In the genomic region with DNA sequence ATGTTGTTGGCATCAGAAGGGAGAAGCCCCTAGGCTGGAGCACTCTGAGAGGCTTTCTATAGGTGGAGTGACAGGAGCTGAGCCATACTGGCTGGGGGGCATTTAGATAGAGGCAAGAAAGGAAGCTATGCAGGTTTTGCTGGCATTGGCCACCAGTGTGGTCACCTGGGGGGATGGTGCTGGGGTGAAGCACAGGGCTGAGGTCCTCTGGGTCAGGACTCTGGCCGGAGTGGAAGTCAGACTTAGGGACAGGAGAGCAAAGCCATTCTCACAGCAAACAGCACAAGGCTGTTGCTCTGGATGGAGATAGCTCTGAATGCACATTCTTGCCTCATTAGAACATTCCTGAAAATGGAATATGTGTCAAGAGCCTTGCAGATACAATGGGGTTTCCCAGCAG, we compare ENCODE assay signal across 36 cellular contexts. TPM values are rescaled to one million over a fixed set of nuclear protein-coding genes. Genes with fewer than 3 reads are reported as not detected.
"Had no signal": no experiment of that assay in that cellular context is flagged by ENCODE, and none has a peak within 500 bp of the region (broad histone marks: within the 10 kb centered on the region; RNA-seq: fewer than 3 reads in every experiment).

No MANE protein-coding gene starts in this region.

- H3K4me2 ChIP-seq: hepatocyte had no signal

- H3K27ac Mint-ChIP-seq: naive thymus-derived CD4-positive, alpha-beta T cell; stimulated activated memory B cell treated with anti-CD40 and anti-IgM and Interleukin-4, amounts not matched to agents 10 μg/mL and 1 μg/mL and 100 μg/mL, for 72 hours had no signal

- H3K4me1 Mint-ChIP-seq: naive thymus-derived CD4-positive, alpha-beta T cell; stimulated activated memory B cell treated with anti-CD40 and anti-IgM and Interleukin-4, amounts not matched to agents 10 μg/mL and 1 μg/mL and 100 μg/mL, for 72 hours had no signal

- H3K4me3 Mint-ChIP-seq: naive thymus-derived CD4-positive, alpha-beta T cell; stimulated activated memory B cell treated with anti-CD40 and anti-IgM and Interleukin-4, amounts not matched to agents 10 μg/mL and 1 μg/mL and 100 μg/mL, for 72 hours had no signal

- H3K36me3 ChIP-seq: lower lobe of right lung, sigmoid colon, spleen, thoracic aorta, upper lobe of left lung had no signal

- DNase-seq: dermis blood vessel endothelial cell; effector memory CD4-positive, alpha-beta T cell; foreskin keratinocyte; heart left ventricle; islet precursor cell; kidney glomerular epithelial cell; left colon; left ventricle myocardium superior; lower lobe of right lung; midbrain; naive thymus-derived CD4-positive, alpha-beta T cell; occipital lobe; ovary; psoas muscle; right cardiac atrium; sigmoid colon; spleen; stimulated activated CD4-positive, alpha-beta T cell treated with anti-CD3 and anti-CD28 coated beads, Interleukin-4, amount 100 ng/mL, for 4 hours; stimulated activated naive CD8-positive, alpha-beta T cell treated with anti-CD3 and anti-CD28 coated beads, Interleukin-15, Interleukin-2, amounts not matched to agents 100 U/mL and 50 U/mL, for 24 hours; substantia nigra; upper lobe of left lung had no signal

- H3K27ac ChIP-seq: coronary artery, esophagus muscularis mucosa, foreskin keratinocyte, gastroesophageal sphincter, heart left ventricle, hepatocyte, lower lobe of right lung, ovary, psoas muscle, sigmoid colon, skin epidermis, spleen, thoracic aorta, tibial nerve, upper lobe of left lung had no signal

- H3K27me3 ChIP-seq: esophagus muscularis mucosa, gastroesophageal sphincter, heart left ventricle, hepatocyte, ovary, sigmoid colon, spleen, tibial nerve, upper lobe of left lung had no signal

- H3K4me1 ChIP-seq: esophagus muscularis mucosa, foreskin keratinocyte, gastroesophageal sphincter, heart left ventricle, lower lobe of right lung, psoas muscle, sigmoid colon, spleen, tibial nerve, upper lobe of left lung had no signal

- H3K4me3 ChIP-seq: coronary artery, esophagus muscularis mucosa, gastroesophageal sphincter, heart left ventricle, hepatocyte, lower lobe of right lung, ovary, psoas muscle, sigmoid colon, skin epidermis, spleen, thoracic aorta, tibial nerve, upper lobe of left lung had no signal

- H2AFZ ChIP-seq: hepatocyte had no signal

- ATAC-seq: foreskin keratinocyte; gastroesophageal sphincter; heart left ventricle; left colon; left ventricle myocardium superior; lower lobe of right lung; naive thymus-derived CD4-positive, alpha-beta T cell; psoas muscle; right cardiac atrium; stimulated activated memory B cell treated with anti-CD40 and anti-IgM and Interleukin-4, amounts not matched to agents 10 μg/mL and 1 μg/mL and 100 μg/mL, for 72 hours; stimulated activated naive CD8-positive, alpha-beta T cell treated with anti-CD3 and anti-CD28 coated beads, Interleukin-15, Interleukin-2, amounts not matched to agents 100 U/mL and 50 U/mL, for 24 hours had no signal

- H3K9me3 ChIP-seq: lower lobe of right lung, ovary, psoas muscle, thoracic aorta, tibial nerve had no signal

- H3K36me3 Mint-ChIP-seq: naive thymus-derived CD4-positive, alpha-beta T cell had no signal

RNA-seq across cellular contexts. Expression of gene NTSR2, which starts 47.4 kb away (rescaled TPM):
- total RNA-seq: chondrocyte; dermis blood vessel endothelial cell; endothelial cell of umbilical vein; epithelial cell of proximal tubule; esophagus muscularis mucosa; fibroblast of lung; foreskin keratinocyte; gastroesophageal sphincter; hepatocyte; left colon; left ventricle myocardium superior; lower lobe of right lung; mucosa of gallbladder; naive thymus-derived CD4-positive, alpha-beta T cell; renal cortical epithelial cell; sigmoid colon; spleen; thoracic aorta; upper lobe of left lung had no signal
- polyA plus RNA-seq: endothelial cell of umbilical vein; fibroblast of lung; foreskin keratinocyte; naive thymus-derived CD4-positive, alpha-beta T cell; neural cell; spleen had no signal
